In the genomic region with DNA sequence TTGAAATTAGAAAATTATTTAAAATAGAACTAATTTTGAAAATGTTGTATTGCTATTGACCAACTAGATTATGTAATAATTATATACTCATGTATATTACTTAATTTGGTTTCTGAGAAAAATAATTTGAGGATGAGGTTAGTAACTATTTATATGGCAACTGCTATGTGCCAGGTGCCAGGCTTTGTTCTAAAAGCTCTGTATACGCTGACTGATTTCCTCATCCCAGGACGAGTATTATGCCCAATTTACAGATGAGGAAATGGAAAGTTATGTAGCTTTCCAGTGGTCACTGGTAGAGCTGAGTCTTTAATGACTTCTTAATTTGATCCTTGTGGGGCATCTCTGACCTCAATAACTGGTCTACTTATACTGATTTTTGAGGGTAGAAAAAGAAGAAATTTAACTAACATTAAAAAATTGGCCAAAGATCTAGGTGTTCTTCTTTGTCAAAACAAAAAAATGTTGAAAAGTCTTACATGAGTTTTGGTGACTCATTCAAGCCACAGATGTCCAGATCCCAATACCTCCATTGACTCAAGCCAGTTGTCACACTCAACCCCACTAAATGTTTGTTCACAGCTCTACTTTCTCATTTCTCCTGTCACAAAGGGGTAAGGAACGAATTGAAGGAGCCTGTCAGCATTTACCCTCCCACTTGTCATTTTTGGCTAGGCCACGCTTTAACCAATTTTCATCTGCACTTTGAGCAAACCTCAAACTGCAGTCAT, we compare ENCODE assay signal across 20 cellular contexts.
DNase-seq lines count a peak whose midpoint lies in the region; ATAC-seq, FAIRE-seq and TF ChIP-seq lines count a peak whose summit lies in the region.
"Had no signal": no experiment of that assay in that cellular context is flagged by ENCODE, and none has a peak within 500 bp of the region (broad histone marks: within the 10 kb centered on the region; RNA-seq: fewer than 3 reads in every experiment).

No MANE protein-coding gene starts in this region.

- ATAC-seq in activated naive CD4-positive, alpha-beta T cell treated with anti-CD3 and anti-CD28 coated beads, Interleukin-2, amount 50 U/mL, for 72 hours: no peak
- no peak for ATAC-seq in GM18498 (IDR thresholded peaks at IDR 0.05; ENCODE audit: unreplicated experiment)
- ATAC-seq: Panc1, SK-N-SH treated with all-trans-retinoic acid at 6 μM for 48 hours had no signal

- TF ChIP-seq CTCF in astrocyte (IDR thresholded peaks at IDR 0.05; ENCODE audit: insufficient read depth, low read depth, low read length): no peak

- no peaks in the 10 kb centered on the region for H3K4me1 ChIP-seq in astrocyte (ENCODE audit: insufficient read depth, low read length)
- H3K4me1 ChIP-seq: BE2C had no signal

- no peak overlapping the region for H3K4me3 ChIP-seq in astrocyte (ENCODE audit: insufficient read depth, low read depth, low read length)

- no peak overlapping the region for H3K9ac ChIP-seq in astrocyte (ENCODE audit: low read length)
- H3K9ac ChIP-seq: KMS-11 had no signal

- no peaks in the 10 kb centered on the region for H4K20me1 ChIP-seq in astrocyte (ENCODE audit: insufficient read depth, low read length)

- H3K36me3 ChIP-seq in astrocyte (ENCODE audit: insufficient read depth, low read length): no peaks in the 10 kb centered on the region
- H3K36me3 ChIP-seq: BE2C had no signal

- H3K9me3 ChIP-seq in astrocyte (ENCODE audit: insufficient read depth, low read depth, low read length): no peaks in the 10 kb centered on the region
- H3K9me3 ChIP-seq: BE2C had no signal

- no peaks in the 10 kb centered on the region for H3K36me3 Mint-ChIP-seq in astrocyte (ENCODE audit: low read depth, unreplicated experiment)
- H3K36me3 Mint-ChIP-seq in activated naive CD4-positive, alpha-beta T cell treated with anti-CD3 and anti-CD28 coated beads, Interleukin-2, amount 50 U/mL, for 72 hours: no peaks in the 10 kb centered on the region
- H3K36me3 Mint-ChIP-seq: CD4-positive, alpha-beta memory T cell had no signal

- H3K4me2 ChIP-seq in astrocyte (ENCODE audit: low read length): no peak overlapping the region
- H3K4me2 ChIP-seq: KMS-11 had no signal

- H3K79me2 ChIP-seq in astrocyte (ENCODE audit: insufficient read depth, low read length): no peaks in the 10 kb centered on the region

- H3K4me3 Mint-ChIP-seq in astrocyte (ENCODE audit: unreplicated experiment): no peak overlapping the region
- H3K4me3 Mint-ChIP-seq: CD4-positive, alpha-beta memory T cell had no signal

- no peaks in the 10 kb centered on the region for H3K27me3 Mint-ChIP-seq in astrocyte (ENCODE audit: low read depth, unreplicated experiment)
- H3K27me3 Mint-ChIP-seq: CD4-positive, alpha-beta memory T cell had no signal

- H3K27ac ChIP-seq in astrocyte (ENCODE audit: low read depth, low read length): no peak overlapping the region
- H3K27ac ChIP-seq: KMS-11 had no signal

- H3K27me3 ChIP-seq in astrocyte (ENCODE audit: insufficient read depth, low read length): no peaks in the 10 kb centered on the region
- H3K27me3 ChIP-seq: BE2C had no signal

- no peaks in the 10 kb centered on the region for H3K9me3 Mint-ChIP-seq in astrocyte (ENCODE audit: unreplicated experiment)
- H3K9me3 Mint-ChIP-seq in activated naive CD4-positive, alpha-beta T cell treated with anti-CD3 and anti-CD28 coated beads, Interleukin-2, amount 50 U/mL, for 72 hours: peaks cover 5 to 8% of the 10 kb centered on the region in 2 donors

- peak overlapping the region; percentile 73 for H3K27ac Mint-ChIP-seq in astrocyte (ENCODE audit: unreplicated experiment)
- H3K27ac Mint-ChIP-seq in activated naive CD4-positive, alpha-beta T cell treated with anti-CD3 and anti-CD28 coated beads, Interleukin-2, amount 50 U/mL, for 72 hours: no peak overlapping the region
- H3K27ac Mint-ChIP-seq: CD4-positive, alpha-beta memory T cell had no signal

- peaks cover 20% of the 10 kb centered on the region for H3K4me1 Mint-ChIP-seq in astrocyte (ENCODE audit: low read depth, unreplicated experiment)
- H3K4me1 Mint-ChIP-seq: CD4-positive, alpha-beta memory T cell had no signal

- DNase-seq in GM03348 (ENCODE audit: low spot score) (peak; percentile 4), LHCN-M2 (ENCODE audit: low read depth) (peak; percentile 66), astrocyte (ENCODE audit: low read depth) (peak; percentile 22), myocyte (ENCODE audit: low read depth) (peak; percentile 62), dedifferentiated amniotic fluid mesenchymal stem cell (ENCODE audit: extremely low spot score) (no peak)
- no peak for DNase-seq in activated naive CD4-positive, alpha-beta T cell treated with anti-CD3 and anti-CD28 coated beads, Interleukin-2, amount 50 U/mL, for 72 hours (ENCODE audit: low spot score in 2 of 2)
- DNase-seq: ACHN; BE2C; CD4-positive, alpha-beta memory T cell; DMS79; GDM1; NCI-H1436; NCI-H2029 treated with DMSO at 0.1 percent for 48 hours; NCI-H226; NCI-H526 treated with DMSO at 0.1 percent for 48 hours; Right ventricle myocardium superior had no signal

- H2AFZ ChIP-seq in astrocyte (ENCODE audit: low read depth, low read length): no peak overlapping the region

- no peak for FAIRE-seq in astrocyte (lab: Jason Lieb, UNC)

Comparison
In these comparisons a context has a peak if more than half of its experiments do, and no peak if none do; other contexts are left out.
1. DNase-seq: peak in GM03348 (single experiment), LHCN-M2 (single experiment), astrocyte (single experiment) and myocyte (single experiment); none in activated naive CD4-positive, alpha-beta T cell treated with anti-CD3 and anti-CD28 coated beads, Interleukin-2, amount 50 U/mL, for 72 hours (0 of 2) and dedifferentiated amniotic fluid mesenchymal stem cell (single experiment).